Comparison of ENCODE assay signal across 8 cellular contexts in genomic region chr11:73140213-73141030, GRCh38. TPM values are rescaled to one million over a fixed set of nuclear protein-coding genes. Genes with fewer than 3 reads are reported as not detected.
A peak's percentile ranks its signal among the peaks of the same experiment; 100 is the strongest.
DNase-seq lines count a peak whose midpoint lies in the region; ATAC-seq and TF ChIP-seq lines count a peak whose summit lies in the region.

No MANE protein-coding gene starts in this region.

- 13 to 18% methylated on average over 26 of the region's 26 CpGs for WGBS in lower leg skin, 2 donors

- no peak for DNase-seq in stimulated activated naive CD8-positive, alpha-beta T cell treated with anti-CD3 and anti-CD28 coated beads, Interleukin-15, Interleukin-2, amounts not matched to agents 100 U/mL and 50 U/mL, for 24 hours
- DNase-seq in cerebellar cortex (ENCODE audit: low spot score): peak; percentile 41
- peak in 1 of 2 donors; percentile 85 for DNase-seq in lower leg skin (ENCODE audit: low spot score in 2 of 2)
- peak; percentile 60 for DNase-seq in superior temporal gyrus (ENCODE audit: extremely low spot score)
- DNase-seq in activated gamma-delta T cell treated with Interleukin-2 at 50 U/mL for 16 hours: no peak

- H3K36me3 Mint-ChIP-seq in stimulated activated naive CD8-positive, alpha-beta T cell treated with anti-CD3 and anti-CD28 coated beads, Interleukin-15, Interleukin-2, amounts not matched to agents 100 ng/mL and 50 ng/mL, for 24 hours (ENCODE audit: low read depth): peaks cover 29% of the 10 kb centered on the region

- no peaks in the 10 kb centered on the region for H3K27me3 Mint-ChIP-seq in stimulated activated naive CD8-positive, alpha-beta T cell treated with anti-CD3 and anti-CD28 coated beads, Interleukin-15, Interleukin-2, amounts not matched to agents 100 ng/mL and 50 ng/mL, for 24 hours

- peak overlapping the region; percentile 95 for H3K27ac Mint-ChIP-seq in stimulated activated naive CD8-positive, alpha-beta T cell treated with anti-CD3 and anti-CD28 coated beads, Interleukin-15, Interleukin-2, amounts not matched to agents 100 ng/mL and 50 ng/mL, for 24 hours

- H3K9me3 Mint-ChIP-seq in stimulated activated naive CD8-positive, alpha-beta T cell treated with anti-CD3 and anti-CD28 coated beads, Interleukin-15, Interleukin-2, amounts not matched to agents 100 ng/mL and 50 ng/mL, for 24 hours: no peaks in the 10 kb centered on the region

- H3K4me3 ChIP-seq in lower leg skin (ENCODE audit: low read depth, poor library complexity, severe bottlenecking): peak overlapping the region; percentile 91

- ATAC-seq in stimulated activated naive CD8-positive, alpha-beta T cell treated with anti-CD3 and anti-CD28 coated beads, Interleukin-15, Interleukin-2, amounts not matched to agents 100 U/mL and 50 U/mL, for 24 hours: no peak
- no peak for ATAC-seq in GM21737 (IDR thresholded peaks at IDR 0.05; ENCODE audit: unreplicated experiment)

- intact Hi-C loops in lower leg skin (cut with DNase I; ENCODE audit: low total_unique reads): no loop called here

- H3K4me3 Mint-ChIP-seq in stimulated activated naive CD8-positive, alpha-beta T cell treated with anti-CD3 and anti-CD28 coated beads, Interleukin-15, Interleukin-2, amounts not matched to agents 100 ng/mL and 50 ng/mL, for 24 hours: peak overlapping the region; percentile 97

- peaks cover 68% of the 10 kb centered on the region for H3K4me1 Mint-ChIP-seq in stimulated activated naive CD8-positive, alpha-beta T cell treated with anti-CD3 and anti-CD28 coated beads, Interleukin-15, Interleukin-2, amounts not matched to agents 100 ng/mL and 50 ng/mL, for 24 hours (ENCODE audit: low read depth)

- no peak for TF ChIP-seq POLR2A in lower leg skin (IDR thresholded peaks at IDR 0.05)

- no peak for TF ChIP-seq CTCF in lower leg skin (IDR thresholded peaks at IDR 0.05)

TF ChIP-seq in PFSK-1, 5 proteins besides CTCF, POLR2A, EP300 and RAD21:
- TF ChIP-seq SIN3A (IDR thresholded peaks at IDR 0.05; ENCODE audit: borderline replicate concordance, insufficient read depth, low read length) (peak; percentile 29; the same call in 1 of the 2 replicates), REST (IDR thresholded peaks at IDR 0.05; ENCODE audit: insufficient read depth in 1 of 2, low read depth in 2 of 2, low read length in 2 of 2) (no peak)

RNA-seq across cellular contexts. Expression of gene FCHSD2, which starts 1.7 kb away (rescaled TPM):
- polyA plus RNA-seq in PFSK-1 (2012; ENCODE audit: insufficient read length, low read depth): 5.1 TPM
- 10 to 100 TPM in 1 of 4 donors, 1 to 10 TPM in 3; 6.7 to 14.7 (median 8.5) TPM for total RNA-seq in lower leg skin

Comparison
In these comparisons a context has a peak if more than half of its experiments do, and no peak if none do; other contexts are left out.
1. DNase-seq: peak in cerebellar cortex (single experiment) and superior temporal gyrus (single experiment); none in stimulated activated naive CD8-positive, alpha-beta T cell treated with anti-CD3 and anti-CD28 coated beads, Interleukin-15, Interleukin-2, amounts not matched to agents 100 U/mL and 50 U/mL, for 24 hours (single experiment) and activated gamma-delta T cell treated with Interleukin-2 at 50 U/mL for 16 hours (single experiment).